Comparison of ENCODE assay signal across 25 cellular contexts in genomic region chr14:74407021-74407800, GRCh38. TPM values are rescaled to one million over a fixed set of nuclear protein-coding genes. Genes with fewer than 3 reads are reported as not detected.
"Had no signal": no experiment of that assay in that cellular context is flagged by ENCODE, and none has a peak within 500 bp of the region (broad histone marks: within the 10 kb centered on the region; RNA-seq: fewer than 3 reads in every experiment).

No MANE protein-coding gene starts in this region.

- H3K36me3 Mint-ChIP-seq: mesothelial cell of epicardium had no signal

- H3K4me3 Mint-ChIP-seq: mesothelial cell of epicardium, nephron had no signal

- H3K4me3 ChIP-seq: coronary artery, hepatocyte, psoas muscle, skin epidermis had no signal

- H3K9me3 Mint-ChIP-seq: mesothelial cell of epicardium, nephron had no signal

- H3K27ac ChIP-seq: coronary artery, hepatocyte, parathyroid adenoma, psoas muscle, skin epidermis had no signal

- DNase-seq: effector CD4-positive, alpha-beta T cell; foreskin melanocyte; left colon; left ventricle myocardium superior; psoas muscle; retina; stimulated activated CD4-positive, alpha-beta T cell treated with anti-CD3 and anti-CD28 coated beads, Interleukin-2, amount 100 ng/mL, for 24 hours; stimulated activated CD4-positive, alpha-beta T cell treated with anti-CD3 and anti-CD28 coated beads, Interleukin-4, amount 100 ng/mL, for 4 hours; stimulated activated naive CD4-positive, alpha-beta T cell treated with Interleukin-2 at 50 U/mL for 16 hours; trophoblast cell had no signal

- H3K27ac Mint-ChIP-seq: mesothelial cell of epicardium had no signal

- H3K9me3 ChIP-seq: psoas muscle had no signal

- H3K4me2 ChIP-seq: hepatocyte had no signal

- ATAC-seq: left colon, left ventricle myocardium superior, psoas muscle, sciatic nerve had no signal

- H3K9ac ChIP-seq: parathyroid adenoma had no signal

RNA-seq across cellular contexts. Expression of gene SYNDIG1L, which starts 18.8 kb away (rescaled TPM):
- total RNA-seq: dermis microvascular lymphatic vessel endothelial cell, hepatocyte, kidney epithelial cell, left colon, lung microvascular endothelial cell, psoas muscle, urinary bladder had no signal
- polyA plus RNA-seq: hepatocyte, psoas muscle had no signal

RNA-seq across cellular contexts. Expression of gene VRTN, which starts 58.9 kb away (rescaled TPM):
- total RNA-seq: cerebellum, dermis microvascular lymphatic vessel endothelial cell, kidney epithelial cell, left colon, left ventricle myocardium superior, lung microvascular endothelial cell, mesothelial cell of epicardium, myocyte, omental fat pad, psoas muscle, sciatic nerve, urinary bladder had no signal
- polyA plus RNA-seq: esophagus, hepatocyte, psoas muscle, urinary bladder had no signal
